In the genomic region with DNA sequence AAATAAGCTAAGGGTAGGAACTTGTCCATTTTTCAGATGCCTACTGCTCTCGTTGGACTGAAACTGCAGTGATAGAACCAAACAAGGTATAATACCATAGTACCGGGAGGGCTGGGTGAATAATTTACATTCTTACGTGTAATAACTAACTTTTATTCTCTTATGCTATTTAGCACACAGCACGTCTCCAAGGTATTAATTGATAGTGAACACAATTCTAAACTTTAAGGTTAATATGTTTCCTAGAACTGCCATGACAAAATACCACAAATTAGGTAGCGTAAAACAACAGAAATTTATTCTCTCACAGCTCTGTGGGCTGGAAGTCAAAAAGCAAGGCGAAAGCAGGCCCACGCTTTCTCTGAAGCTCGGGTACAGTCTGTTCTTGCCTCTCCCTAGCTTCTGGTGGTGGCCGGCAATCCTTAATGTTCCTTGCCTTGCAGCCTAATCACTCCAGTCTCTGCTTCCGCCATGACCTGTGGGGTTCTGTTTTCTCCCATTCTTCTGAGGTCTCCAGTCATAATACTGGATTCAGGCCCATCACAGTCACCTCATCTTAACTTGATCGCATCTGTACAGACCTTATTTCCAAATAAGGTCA, we compare ENCODE assay signal across 35 cellular contexts.
"Had no signal": no experiment of that assay in that cellular context is flagged by ENCODE, and none has a peak within 500 bp of the region (broad histone marks: within the 10 kb centered on the region; RNA-seq: fewer than 3 reads in every experiment).

No MANE protein-coding gene starts in this region.

- H3K9me3 ChIP-seq: ascending aorta, breast epithelium, MG63, SJSA1 had no signal

- H3K27ac ChIP-seq: ascending aorta, breast epithelium, SJSA1, VCaP had no signal

- DNase-seq: activated B cell treated with CpG ODN at 0.5 μM for 24 hours; activated CD4-positive, alpha-beta T cell treated with anti-CD3 and anti-CD28 coated beads, Interleukin-2, amount 10 ng/mL, durations not matched to agents 24 days and 14 days; activated CD4-positive, alpha-beta T cell treated with anti-CD3 and anti-CD28 coated beads, Interleukin-2, amount 50 U/mL, for 4 hours; activated CD8-positive, alpha-beta T cell treated with anti-CD3 and anti-CD28 coated beads for 36 hours; activated effector memory CD4-positive, alpha-beta T cell treated with anti-CD3 and anti-CD28 coated beads, Interleukin-2, amount 50 U/mL, for 16 hours; activated naive CD4-positive, alpha-beta T cell treated with Interleukin-2 at 50 U/mL for 16 hours; activated naive CD8-positive, alpha-beta T cell treated with anti-CD3 and anti-CD28 coated beads, Interleukin-2, amount 10 ng/mL, durations not matched to agents 7 days and 5 days; activated T-cell treated with anti-CD3 and anti-CD28 coated beads, Interleukin-2, amount 50 U/mL, for 1 hour; activated T-cell treated with anti-CD3 and anti-CD28 coated beads, Interleukin-2, amount 50 U/mL, for 72 hours; Kasumi-1; KG1; MG63; NCI-H1048; NCI-H1105 treated with DMSO at 0.1 percent for 48 hours; NCI-H1436; NCI-H1694; NCI-H1930; NCI-H2081 treated with DMSO at 0.1 percent for 48 hours; NCI-H226; NCI-H446 treated with DMSO at 0.1 percent for 48 hours; NCI-H524; NCI-H69; NK-92 treated with Interleukin-12 subunit alpha and Interleukin-12 subunit beta, amount 100 ng/mL, for 24 hours; SHP77; T-cell; T-helper 2 cell; T-helper 9 cell had no signal

- H3K9me3 Mint-ChIP-seq: activated B cell treated with CpG ODN at 0.5 μM for 24 hours; activated CD4-positive, alpha-beta T cell treated with anti-CD3 and anti-CD28 coated beads, Interleukin-2, amount 10 ng/mL, durations not matched to agents 24 days and 14 days; activated CD8-positive, alpha-beta T cell treated with anti-CD3 and anti-CD28 coated beads for 36 hours; activated naive CD4-positive, alpha-beta T cell treated with anti-CD3 and anti-CD28 coated beads, Interleukin-2, amount 50 U/mL, for 24 hours; activated naive CD8-positive, alpha-beta T cell treated with anti-CD3 and anti-CD28 coated beads, Interleukin-2, amount 10 ng/mL, durations not matched to agents 7 days and 5 days; activated T-cell treated with anti-CD3 and anti-CD28 coated beads, Interleukin-2, amount 50 U/mL, for 72 hours; activated T-helper 17 cell treated with anti-CD3 and anti-CD28 coated beads, Interleukin-2, amount 50 U/mL, for 72 hours; T-cell had no signal

- H3K4me3 Mint-ChIP-seq: activated B cell treated with CpG ODN at 0.5 μM for 24 hours; activated CD4-positive, alpha-beta T cell treated with anti-CD3 and anti-CD28 coated beads, Interleukin-2, amount 10 ng/mL, durations not matched to agents 24 days and 14 days; activated CD8-positive, alpha-beta T cell treated with anti-CD3 and anti-CD28 coated beads for 36 hours; activated naive CD4-positive, alpha-beta T cell treated with anti-CD3 and anti-CD28 coated beads, Interleukin-2, amount 50 U/mL, for 24 hours; activated naive CD8-positive, alpha-beta T cell treated with anti-CD3 and anti-CD28 coated beads, Interleukin-2, amount 10 ng/mL, durations not matched to agents 7 days and 5 days; activated T-cell treated with anti-CD3 and anti-CD28 coated beads, Interleukin-2, amount 50 U/mL, for 72 hours; activated T-helper 17 cell treated with anti-CD3 and anti-CD28 coated beads, Interleukin-2, amount 50 U/mL, for 72 hours; T-cell had no signal

- H3K27me3 ChIP-seq: ascending aorta, breast epithelium, MG63, SJSA1 had no signal

- H3K36me3 ChIP-seq: ascending aorta, breast epithelium, SJSA1 had no signal

- H3K27me3 Mint-ChIP-seq: activated B cell treated with CpG ODN at 0.5 μM for 24 hours; activated CD4-positive, alpha-beta T cell treated with anti-CD3 and anti-CD28 coated beads, Interleukin-2, amount 10 ng/mL, durations not matched to agents 24 days and 14 days; activated CD8-positive, alpha-beta T cell treated with anti-CD3 and anti-CD28 coated beads for 36 hours; activated naive CD4-positive, alpha-beta T cell treated with anti-CD3 and anti-CD28 coated beads, Interleukin-2, amount 50 U/mL, for 24 hours; activated naive CD8-positive, alpha-beta T cell treated with anti-CD3 and anti-CD28 coated beads, Interleukin-2, amount 10 ng/mL, durations not matched to agents 7 days and 5 days; activated T-helper 17 cell treated with anti-CD3 and anti-CD28 coated beads, Interleukin-2, amount 50 U/mL, for 72 hours; T-cell had no signal

- ATAC-seq: activated CD8-positive, alpha-beta T cell treated with anti-CD3 and anti-CD28 coated beads for 36 hours; activated T-cell treated with anti-CD3 and anti-CD28 coated beads, Interleukin-2, amount 50 U/mL, for 72 hours; activated T-helper 17 cell treated with anti-CD3 and anti-CD28 coated beads, Interleukin-2, amount 50 U/mL, for 72 hours; Panc1; SK-N-SH treated with all-trans-retinoic acid at 6 μM for 48 hours; T-cell had no signal

- H3K4me3 ChIP-seq: ascending aorta, breast epithelium, MG63, SJSA1 had no signal

- H3K27ac Mint-ChIP-seq: activated B cell treated with CpG ODN at 0.5 μM for 24 hours; activated CD4-positive, alpha-beta T cell treated with anti-CD3 and anti-CD28 coated beads, Interleukin-2, amount 10 ng/mL, durations not matched to agents 24 days and 14 days; activated CD8-positive, alpha-beta T cell treated with anti-CD3 and anti-CD28 coated beads for 36 hours; activated naive CD4-positive, alpha-beta T cell treated with anti-CD3 and anti-CD28 coated beads, Interleukin-2, amount 50 U/mL, for 24 hours; activated naive CD8-positive, alpha-beta T cell treated with anti-CD3 and anti-CD28 coated beads, Interleukin-2, amount 10 ng/mL, durations not matched to agents 7 days and 5 days had no signal
